In genomic region chr22:23013612-23014011, GRCh38 we compare ENCODE assay signal across 1 cellular context.
A peak's percentile ranks its signal among the peaks of the same experiment; 100 is the strongest.
TF ChIP-seq lines count a peak whose summit lies in the region.

No MANE protein-coding gene starts in this region.

TF ChIP-seq in K562, 482 proteins besides CTCF, POLR2A, EP300 and RAD21 (continued from another document and continues in another):
- no peak; a peak in 1 of 4 replicates for TF ChIP-seq SIN3A (IDR thresholded peaks at IDR 0.05; ENCODE audit: borderline replicate concordance in 2 of 2, control insufficient read depth in 1 of 2, low read depth in 2 of 2, low read length in 2 of 2)
- 0 out of 2 replicates have a peak, but pooled peaks have one; percentile 39 for TF ChIP-seq ZNF609 (CRISPR knock-in tag; IDR thresholded peaks at IDR 0.05; ENCODE audit: borderline replicate concordance)
- no peak for TF ChIP-seq TCF7 (IDR thresholded peaks at IDR 0.05; ENCODE audit: borderline replicate concordance)
- TF ChIP-seq ZNF134 (CRISPR knock-in tag; conservative IDR thresholded peaks at IDR 0.05): no peak
- no peak for TF ChIP-seq ZNF140 (CRISPR knock-in tag; IDR thresholded peaks at IDR 0.05)
- no peak for TF ChIP-seq SMAD1 (IDR thresholded peaks at IDR 0.05; ENCODE audit: low read depth, low read length, partially characterized antibody)
- TF ChIP-seq AFF4 (CRISPR knock-in tag; IDR thresholded peaks at IDR 0.05): no peak
- no peak for TF ChIP-seq CHD1 (IDR thresholded peaks at IDR 0.05; ENCODE audit: low read length)
- no peak for TF ChIP-seq POLR2H (tag; IDR thresholded peaks at IDR 0.05; ENCODE audit: low read depth)
- no peak for TF ChIP-seq SAFB (IDR thresholded peaks at IDR 0.05; ENCODE audit: borderline replicate concordance, low read depth, low read length)
- TF ChIP-seq MYBL2 (IDR thresholded peaks at IDR 0.05; ENCODE audit: low read depth): no peak
- TF ChIP-seq MYBL2 (CRISPR knock-in tag; IDR thresholded peaks at IDR 0.05; ENCODE audit: borderline replicate concordance): peak; percentile 83; the same call in 1 of the 2 replicates
- TF ChIP-seq ZNF184 (CRISPR knock-in tag; IDR thresholded peaks at IDR 0.05): no peak; the same call in 1 of the 2 replicates
- TF ChIP-seq STAT6 (CRISPR knock-in tag; IDR thresholded peaks at IDR 0.05): no peak
- no peak for TF ChIP-seq NCOA1 (IDR thresholded peaks at IDR 0.05; ENCODE audit: low read depth)
- no peak for TF ChIP-seq BDP1 (IDR thresholded peaks at IDR 0.05; ENCODE audit: insufficient read depth, insufficient read length)
- no peak for TF ChIP-seq NR0B1 (IDR thresholded peaks at IDR 0.05; ENCODE audit: partially characterized antibody)
- TF ChIP-seq ZNF224 (CRISPR knock-in tag; IDR thresholded peaks at IDR 0.05): no peak
- TF ChIP-seq MTA2 (IDR thresholded peaks at IDR 0.05; ENCODE audit: low read depth): no peak
- peak; percentile 77; the same call in 1 of the 2 replicates for TF ChIP-seq E2F4 (CRISPR knock-in tag; IDR thresholded peaks at IDR 0.05; ENCODE audit: low read depth)
- no peak for TF ChIP-seq TAF1 (IDR thresholded peaks at IDR 0.05; ENCODE audit: control insufficient read depth, extremely low read depth, insufficient read depth, low read length, severe bottlenecking)
- TF ChIP-seq C11orf30 (IDR thresholded peaks at IDR 0.05; ENCODE audit: low read depth): no peak
- no peak for TF ChIP-seq NUFIP1 (IDR thresholded peaks at IDR 0.05; ENCODE audit: partially characterized antibody)
- no peak for TF ChIP-seq SUPT5H (IDR thresholded peaks at IDR 0.05)
- no peak for TF ChIP-seq DNMT1 (IDR thresholded peaks at IDR 0.05)
- no peak; the same call in 1 of the 2 replicates for TF ChIP-seq NR3C1 (CRISPR knock-in tag; IDR thresholded peaks at IDR 0.05)
- TF ChIP-seq GTF2B (IDR thresholded peaks at IDR 0.05; ENCODE audit: extremely low read depth, insufficient read length): no peak
- TF ChIP-seq BCLAF1 (IDR thresholded peaks at IDR 0.05; ENCODE audit: borderline replicate concordance in 1 of 2, control insufficient read depth in 1 of 2, low read depth in 2 of 2, low read length in 1 of 2): no peak
- TF ChIP-seq NCOA6 (IDR thresholded peaks at IDR 0.05): no peak
- TF ChIP-seq CBX2 (IDR thresholded peaks at IDR 0.05; ENCODE audit: insufficient read depth, low read length, poor library complexity, severe bottlenecking): no peak
- TF ChIP-seq SMAD4 (CRISPR knock-in tag; conservative IDR thresholded peaks at IDR 0.05): no peak
- TF ChIP-seq ZNF445 (CRISPR knock-in tag; IDR thresholded peaks at IDR 0.05; ENCODE audit: low read depth): no peak
- TF ChIP-seq POLR3G (IDR thresholded peaks at IDR 0.05; ENCODE audit: extremely low read depth, insufficient read length, insufficient replicate concordance): no peak
- no peak for TF ChIP-seq E2F3 (CRISPR knock-in tag; IDR thresholded peaks at IDR 0.05)
- TF ChIP-seq MYC (IDR thresholded peaks at IDR 0.05; ENCODE audit: low read depth, low read length): no peak
- no peak for TF ChIP-seq MYC (CRISPR knock-in tag; IDR thresholded peaks at IDR 0.05; ENCODE audit: borderline replicate concordance, low read depth)
- no peak for TF ChIP-seq ZFPM2 (CRISPR knock-in tag; IDR thresholded peaks at IDR 0.05)
- TF ChIP-seq ETV5 (CRISPR knock-in tag; IDR thresholded peaks at IDR 0.05; ENCODE audit: low read depth): no peak
- no peak for TF ChIP-seq ZNF695 (CRISPR knock-in tag; IDR thresholded peaks at IDR 0.05)
- TF ChIP-seq POLR2AphosphoS2 (IDR thresholded peaks at IDR 0.05; ENCODE audit: low read length): no peak
- TF ChIP-seq MIER1 (IDR thresholded peaks at IDR 0.05; ENCODE audit: low read depth): no peak
- TF ChIP-seq CREB1 (IDR thresholded peaks at IDR 0.05): no peak
- no peak for TF ChIP-seq CREB1 (CRISPR knock-in tag; IDR thresholded peaks at IDR 0.05)
- TF ChIP-seq ATF1 (CRISPR knock-in tag; IDR thresholded peaks at IDR 0.05): no peak
- no peak for TF ChIP-seq ATF1 (tag; IDR thresholded peaks at IDR 0.05)
- TF ChIP-seq ZNF282 (CRISPR knock-in tag; IDR thresholded peaks at IDR 0.05): 0 out of 2 replicates have a peak, but pooled peaks have one; percentile 18
- no peak for TF ChIP-seq TARDBP (IDR thresholded peaks at IDR 0.05)
- no peak for TF ChIP-seq CBX1 (IDR thresholded peaks at IDR 0.05; ENCODE audit: low read depth)
- TF ChIP-seq SNIP1 (IDR thresholded peaks at IDR 0.05; ENCODE audit: low read depth): no peak
- TF ChIP-seq DEAF1 (CRISPR knock-in tag; IDR thresholded peaks at IDR 0.05): no peak
